Comparison of ENCODE assay signal across 19 cellular contexts in the genomic region with DNA sequence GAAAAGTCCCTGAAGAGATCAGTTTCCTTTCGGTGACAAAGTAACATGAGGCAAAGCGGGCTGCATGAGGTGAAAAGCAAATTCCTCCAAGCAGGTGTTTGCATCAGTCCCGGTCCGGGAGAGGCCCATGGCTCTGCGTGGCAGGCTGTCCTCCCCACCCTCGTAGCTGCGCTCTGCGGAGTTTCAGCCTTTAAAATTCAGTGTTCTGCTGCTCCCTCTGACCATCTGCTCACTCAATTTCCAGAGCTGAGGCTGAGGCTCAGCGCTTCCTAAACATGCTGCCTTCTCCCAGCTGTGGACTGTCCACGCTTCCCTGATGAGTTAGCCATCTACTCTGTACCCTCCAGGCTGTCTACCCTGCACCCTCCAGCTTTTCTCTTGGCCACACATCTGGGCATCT.
DNase-seq lines count a peak whose midpoint lies in the region; ATAC-seq and TF ChIP-seq lines count a peak whose summit lies in the region.
"Had no signal": no experiment of that assay in that cellular context is flagged by ENCODE, and none has a peak within 500 bp of the region (broad histone marks: within the 10 kb centered on the region; RNA-seq: fewer than 3 reads in every experiment).

No MANE protein-coding gene starts in this region.

- H3K4me3 Mint-ChIP-seq in nephron progenitor cell = no peak overlapping the region
- H3K4me3 Mint-ChIP-seq: activated T-cell treated with anti-CD3 and anti-CD28 coated beads, Interleukin-2, amount 50 U/mL, for 24 hours; mesothelial cell of epicardium had no signal

- no peak for TF ChIP-seq CTCF in nephron progenitor cell (IDR thresholded peaks at IDR 0.05)
- TF ChIP-seq CTCF in heart right ventricle (IDR thresholded peaks at IDR 0.05) = no peak
- no peak for TF ChIP-seq CTCF in right atrium auricular region (IDR thresholded peaks at IDR 0.05)

- WGBS in heart right ventricle, 2 donors = 69 to 80% methylated on average over 10 of the region's 10 CpGs

- H3K27me3 ChIP-seq in BLaER1 treated with 17β-estradiol and CSF1 and Interleukin-3, amounts not matched to agents 10 nM and 100 nM = no peaks in the 10 kb centered on the region
- H3K27me3 ChIP-seq in heart right ventricle (peaks cover 0 to 48% (median 7%) of the 10 kb centered on the region in 7 donors), right atrium auricular region (no peaks in the 10 kb centered on the region)
- H3K27me3 ChIP-seq: gastrocnemius medialis had no signal

- DNase-seq in NCI-H2171 treated with DMSO at 0.1 percent for 48 hours (lab: John Stamatoyannopoulos, UW) (peak; percentile 81), cerebellum (ENCODE audit: low spot score) (peak; percentile 44), nephron progenitor cell (no peak), heart right ventricle (no peak), kidney tubule cell (ENCODE audit: low spot score) (no peak), glomerular visceral epithelial cell (ENCODE audit: extremely low spot score) (no peak), right atrium auricular region (ENCODE audit: low spot score) (no peak)
- DNase-seq: activated CD4-positive, alpha-beta T cell treated with anti-CD3 and anti-CD28 coated beads for 1 hour; activated naive CD4-positive, alpha-beta T cell; activated T-cell treated with anti-CD3 and anti-CD28 coated beads, Interleukin-2, amount 50 U/mL, for 24 hours; central memory CD4-positive, alpha-beta T cell; effector CD4-positive, alpha-beta T cell; gastrocnemius medialis; left cardiac atrium; T1000 had no signal

- H3K9me3 Mint-ChIP-seq in nephron progenitor cell = peaks cover 4% of the 10 kb centered on the region
- H3K9me3 Mint-ChIP-seq: activated T-cell treated with anti-CD3 and anti-CD28 coated beads, Interleukin-2, amount 50 U/mL, for 24 hours; mesothelial cell of epicardium had no signal

- H3K4me2 ChIP-seq in BLaER1 treated with 17β-estradiol and CSF1 and Interleukin-3, amounts not matched to agents 10 nM and 100 nM = peak overlapping the region in 10 of 11 experiments; percentile 23 to 77 (median 74); a peak in 20 of 22 replicates

- intact Hi-C loops in heart right ventricle (cut with DNase I) = loop anchor here in 3 of 10 donors (5.0 to 10.0 kb wide), 3 partner anchors 59 to 66 kb away; no protein-coding TSS in a partner anchor

- no peaks in the 10 kb centered on the region for H4K20me1 ChIP-seq in BLaER1 treated with 17β-estradiol and CSF1 and Interleukin-3, amounts not matched to agents 10 nM and 100 nM

- H3K4me3 ChIP-seq in BLaER1 treated with 17β-estradiol and CSF1 and Interleukin-3, amounts not matched to agents 10 nM and 100 nM = no peak overlapping the region
- H3K4me3 ChIP-seq in heart right ventricle (no peak overlapping the region), right atrium auricular region (no peak overlapping the region)
- H3K4me3 ChIP-seq: esophagus muscularis mucosa, gastrocnemius medialis had no signal

- no peaks in the 10 kb centered on the region for H3K36me3 ChIP-seq in BLaER1 treated with 17β-estradiol and CSF1 and Interleukin-3, amounts not matched to agents 10 nM and 100 nM
- H3K36me3 ChIP-seq in heart right ventricle (no peaks in the 10 kb centered on the region), right atrium auricular region (no peaks in the 10 kb centered on the region)
- H3K36me3 ChIP-seq: esophagus muscularis mucosa, gastrocnemius medialis had no signal

- peaks cover 9 to 25% (median 16%) of the 10 kb centered on the region in 11 experiments; a peak in 21 of 22 replicates for H3K9me3 ChIP-seq in BLaER1 treated with 17β-estradiol and CSF1 and Interleukin-3, amounts not matched to agents 10 nM and 100 nM (replicated peaks in 1 of 11)
- H3K9me3 ChIP-seq in heart right ventricle (no peaks in the 10 kb centered on the region), right atrium auricular region (no peaks in the 10 kb centered on the region)
- H3K9me3 ChIP-seq: esophagus muscularis mucosa, gastrocnemius medialis had no signal

- H3K27ac Mint-ChIP-seq in nephron progenitor cell = peak overlapping the region; percentile 80
- H3K27ac Mint-ChIP-seq: activated T-cell treated with anti-CD3 and anti-CD28 coated beads, Interleukin-2, amount 50 U/mL, for 24 hours; mesothelial cell of epicardium had no signal

- H3K9ac ChIP-seq in BLaER1 treated with 17β-estradiol and CSF1 and Interleukin-3, amounts not matched to agents 10 nM and 100 nM = peak overlapping the region in 1 of 11 experiments; percentile 20; a peak in 2 of 22 replicates

- H3K27ac ChIP-seq in BLaER1 treated with 17β-estradiol and CSF1 and Interleukin-3, amounts not matched to agents 10 nM and 100 nM = peak overlapping the region in 8 of 11 experiments; percentile 2 to 78 (median 64); a peak in 14 of 22 replicates
- H3K27ac ChIP-seq in heart right ventricle (no peak overlapping the region), right atrium auricular region (no peak overlapping the region)
- H3K27ac ChIP-seq: esophagus muscularis mucosa, gastrocnemius medialis, RWPE1 had no signal

- no peaks in the 10 kb centered on the region for H3K36me3 Mint-ChIP-seq in nephron progenitor cell (ENCODE audit: low read depth)
- H3K36me3 Mint-ChIP-seq: mesothelial cell of epicardium had no signal

- no peak for ATAC-seq in heart right ventricle
- ATAC-seq: gastrocnemius medialis, left cardiac atrium had no signal

- peaks cover 16 to 33% (median 29%) of the 10 kb centered on the region in 10 experiments; a peak in 19 of 20 replicates for H3K4me1 ChIP-seq in BLaER1 treated with 17β-estradiol and CSF1 and Interleukin-3, amounts not matched to agents 10 nM and 100 nM
- H3K4me1 ChIP-seq in heart right ventricle = no peaks in the 10 kb centered on the region
- H3K4me1 ChIP-seq in right atrium auricular region = no peaks in the 10 kb centered on the region
- H3K4me1 ChIP-seq: esophagus muscularis mucosa, gastrocnemius medialis had no signal

- peaks cover 38% of the 10 kb centered on the region for H3K4me1 Mint-ChIP-seq in nephron progenitor cell
- H3K4me1 Mint-ChIP-seq: mesothelial cell of epicardium had no signal

- peaks cover 6% of the 10 kb centered on the region for H3K27me3 Mint-ChIP-seq in nephron progenitor cell (ENCODE audit: low read depth, poor library complexity)

Comparison
In these comparisons a context has a peak if more than half of its experiments do, and no peak if none do; other contexts are left out.
1. H3K27ac ChIP-seq: peak in BLaER1 treated with 17β-estradiol and CSF1 and Interleukin-3, amounts not matched to agents 10 nM and 100 nM (8 of 11); none in heart right ventricle (0 of 10) and right atrium auricular region (0 of 2).
2. DNase-seq: peak in NCI-H2171 treated with DMSO at 0.1 percent for 48 hours (single experiment) and cerebellum (single experiment); none in nephron progenitor cell (single experiment), heart right ventricle (0 of 2), kidney tubule cell (single experiment), glomerular visceral epithelial cell (single experiment) and right atrium auricular region (single experiment).